In genomic region chr1:32392358-32392757, GRCh38 we compare ENCODE assay signal across 13 cellular contexts. TPM values are rescaled to one million over a fixed set of nuclear protein-coding genes. Genes with fewer than 3 reads are reported as not detected.
A peak's percentile ranks its signal among the peaks of the same experiment; 100 is the strongest.
DNase-seq lines count a peak whose midpoint lies in the region; ATAC-seq and TF ChIP-seq lines count a peak whose summit lies in the region.
"Had no signal": no experiment of that assay in that cellular context is flagged by ENCODE, and none has a peak within 500 bp of the region (broad histone marks: within the 10 kb centered on the region; RNA-seq: fewer than 3 reads in every experiment).

No MANE protein-coding gene starts in this region.

- peaks cover 0 to 21% of the 10 kb centered on the region in 2 donors for H3K36me3 Mint-ChIP-seq in CD4-positive, alpha-beta memory T cell
- no peaks in the 10 kb centered on the region for H3K36me3 Mint-ChIP-seq in chondrocyte (ENCODE audit: low read depth)
- peaks cover 11% of the 10 kb centered on the region for H3K36me3 Mint-ChIP-seq in nephron (ENCODE audit: low read depth)

- DNase-seq in CD4-positive, alpha-beta memory T cell: no peak
- DNase-seq in Kasumi-1 (lab: John Stamatoyannopoulos, UW): peak; percentile 10 to 29
- no peak for DNase-seq in chondrocyte (ENCODE audit: low spot score)
- no peak for DNase-seq in pons (ENCODE audit: low spot score)
- DNase-seq in superior temporal gyrus (ENCODE audit: extremely low spot score): no peak
- DNase-seq: activated CD4-positive, alpha-beta T cell treated with anti-CD3 and anti-CD28 coated beads for 48 hours; aorta; DMS153; NCI-H1092; NCI-H510A treated with DMSO at 0.1 percent for 48 hours; SIG-M5 had no signal

- ATAC-seq in GM21381 (IDR thresholded peaks at IDR 0.05; ENCODE audit: unreplicated experiment): no peak

- H3K36me3 ChIP-seq in CD4-positive, alpha-beta memory T cell (ENCODE audit: insufficient read depth, low read length): peaks cover 40% of the 10 kb centered on the region

- no peaks in the 10 kb centered on the region for H3K27me3 ChIP-seq in CD4-positive, alpha-beta memory T cell (ENCODE audit: insufficient read depth, low read length)

- H3K9me3 ChIP-seq in CD4-positive, alpha-beta memory T cell (ENCODE audit: control insufficient read depth in 1 of 2, low read length in 2 of 2): no peaks in the 10 kb centered on the region

- H3K4me1 Mint-ChIP-seq in CD4-positive, alpha-beta memory T cell: peaks cover 5 to 25% (median 20%) of the 10 kb centered on the region in 4 donors
- H3K4me1 Mint-ChIP-seq in chondrocyte (ENCODE audit: low read depth): peaks cover 32% of the 10 kb centered on the region
- H3K4me1 Mint-ChIP-seq in nephron: peaks cover 18% of the 10 kb centered on the region

- CTCF ChIA-PET in CD4-positive, alpha-beta memory T cell (lab: Charles Lee; ENCODE audit: partially characterized antibody): interaction anchor here (0.8 to 1.3 kb wide), 2 partner anchors 9 to 177 kb away, joined by 3 to 5 read pairs; no protein-coding TSS in a partner anchor

- H3K9me3 Mint-ChIP-seq in CD4-positive, alpha-beta memory T cell: no peaks in the 10 kb centered on the region
- no peaks in the 10 kb centered on the region for H3K9me3 Mint-ChIP-seq in chondrocyte (ENCODE audit: low read depth)
- no peaks in the 10 kb centered on the region for H3K9me3 Mint-ChIP-seq in nephron

- no peak overlapping the region for H3K4me3 ChIP-seq in CD4-positive, alpha-beta memory T cell (ENCODE audit: low read length in 2 of 2)

- H3K4me3 Mint-ChIP-seq in CD4-positive, alpha-beta memory T cell: peak overlapping the region; percentile 33 to 100 (median 58)
- H3K4me3 Mint-ChIP-seq in chondrocyte (ENCODE audit: unreplicated experiment) (peak overlapping the region; percentile 21), nephron (peak overlapping the region in 2 of 3 experiments; percentile 97 to 99)

- no peaks in the 10 kb centered on the region for H3K27me3 Mint-ChIP-seq in CD4-positive, alpha-beta memory T cell
- H3K27me3 Mint-ChIP-seq in chondrocyte (ENCODE audit: low read depth) (no peaks in the 10 kb centered on the region), nephron (ENCODE audit: low read depth) (no peaks in the 10 kb centered on the region)

- POLR2A ChIA-PET in CD4-positive, alpha-beta memory T cell (lab: Charles Lee; ENCODE audit: partially characterized antibody): interaction anchor here (0.5 kb wide), 1 partner anchor 57 kb away, joined by 4 read pairs; no protein-coding TSS in a partner anchor

- TF ChIP-seq CTCF in chondrocyte (IDR thresholded peaks at IDR 0.05): no peak
- TF ChIP-seq CTCF in nephron (IDR thresholded peaks at IDR 0.05; ENCODE audit: unreplicated experiment in 3 of 3): no peak

- intact Hi-C loops in CD4-positive, alpha-beta memory T cell (cut with micrococcal nuclease): loop anchor here (5.0 kb wide), 1 partner anchor 285 kb away; the partner anchor contains the start of gene KPNA6

- H3K4me1 ChIP-seq in CD4-positive, alpha-beta memory T cell (ENCODE audit: insufficient read depth, low read length): peaks cover 43% of the 10 kb centered on the region

- peak overlapping the region in 6 of 7 donors; percentile 33 to 100 (median 61) for H3K27ac Mint-ChIP-seq in CD4-positive, alpha-beta memory T cell
- H3K27ac Mint-ChIP-seq in chondrocyte (ENCODE audit: unreplicated experiment) (no peak overlapping the region), nephron (no peak overlapping the region)

- no peak overlapping the region for H3K27ac ChIP-seq in CD4-positive, alpha-beta memory T cell (ENCODE audit: low read depth, low read length)

RNA-seq across cellular contexts. Expression of gene BSDC1, which starts 1.9 kb away (rescaled TPM):
- 100 to 1,000 TPM; 106 to 112 TPM for total RNA-seq in CD4-positive, alpha-beta memory T cell
- polyA plus RNA-seq in CD4-positive, alpha-beta memory T cell: 10 to 100 TPM; 29.7 to 46.3 TPM
- total RNA-seq in chondrocyte: 56.6 to 67.0 TPM (median 57.6 TPM) in 3 replicates

RNA-seq across cellular contexts. Expression of gene TSSK3, which starts 30.0 kb away (rescaled TPM):
- total RNA-seq in CD4-positive, alpha-beta memory T cell: 1 to 10 TPM; 3.5 to 4.3 TPM
- polyA plus RNA-seq in CD4-positive, alpha-beta memory T cell: under 1 TPM in 1 of 2 donors, not detected in 1; 0.73 TPM
- 0.90 to 2.0 TPM (median 1.7 TPM) in 3 replicates for total RNA-seq in chondrocyte

RNA-seq across cellular contexts. Expression of gene FAM229A, which starts 30.1 kb away (rescaled TPM):
- total RNA-seq in CD4-positive, alpha-beta memory T cell: 10 to 100 TPM; 32.2 to 34.6 TPM
- polyA plus RNA-seq in CD4-positive, alpha-beta memory T cell: under 1 TPM in 1 of 2 donors, not detected in 1; 0.39 TPM
- 3.6 to 4.5 TPM (median 4.4 TPM) in 3 replicates for total RNA-seq in chondrocyte

RNA-seq across cellular contexts. Expression of gene MARCKSL1, which starts 56.3 kb away (rescaled TPM):
- 10 to 100 TPM; 46.5 to 47.3 TPM for total RNA-seq in CD4-positive, alpha-beta memory T cell
- 10 to 100 TPM; 74.5 to 75.9 TPM for polyA plus RNA-seq in CD4-positive, alpha-beta memory T cell
- total RNA-seq in chondrocyte: 58.8 to 104 TPM (median 103 TPM) in 3 replicates

Comparison
In these comparisons a context has a peak if more than half of its experiments do, and no peak if none do; other contexts are left out.
1. DNase-seq: peak in Kasumi-1 (2 of 2); none in CD4-positive, alpha-beta memory T cell (0 of 5), chondrocyte (single experiment), pons (single experiment) and superior temporal gyrus (single experiment).
2. H3K27ac Mint-ChIP-seq: peak in CD4-positive, alpha-beta memory T cell (6 of 7); none in chondrocyte (single experiment) and nephron (0 of 3).
3. H3K4me3 Mint-ChIP-seq: peak in every context shown above with its lines; median percentile 98 in nephron; 58 in CD4-positive, alpha-beta memory T cell; 21 in chondrocyte.